In the genomic region with DNA sequence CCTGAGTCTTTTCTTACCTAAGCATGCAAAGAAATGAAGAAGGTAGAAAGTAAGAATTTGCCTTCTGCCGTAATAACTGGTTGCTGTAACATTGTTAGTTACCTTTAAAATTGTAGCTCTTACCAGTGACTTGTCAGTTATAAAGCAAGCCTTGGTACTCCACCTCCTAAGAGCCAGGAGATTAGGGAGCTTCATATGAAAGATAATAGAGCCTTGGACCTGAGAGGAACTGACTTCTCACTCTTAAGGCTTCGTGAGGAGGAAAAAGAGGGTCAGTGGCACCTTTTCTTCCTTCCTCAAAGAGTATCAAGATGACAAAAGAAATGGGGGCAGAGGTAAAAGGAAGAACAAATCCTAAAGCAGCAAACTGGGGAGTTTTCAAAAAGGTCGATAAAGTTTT, we compare ENCODE assay signal across 24 cellular contexts.
DNase-seq lines count a peak whose midpoint lies in the region; ATAC-seq and TF ChIP-seq lines count a peak whose summit lies in the region.
"Had no signal": no experiment of that assay in that cellular context is flagged by ENCODE, and none has a peak within 500 bp of the region (broad histone marks: within the 10 kb centered on the region; RNA-seq: fewer than 3 reads in every experiment).

No MANE protein-coding gene starts in this region.

- H3K4me2 ChIP-seq in BLaER1 treated with 17β-estradiol and CSF1 and Interleukin-3, amounts not matched to agents 10 nM and 100 nM = peak overlapping the region in 8 of 11 experiments; percentile 8 to 75 (median 20); a peak in 11 of 22 replicates
- H3K4me2 ChIP-seq in SU-DHL-6 (ENCODE audit: low read depth, low read length, poor library complexity, severe bottlenecking) (peak overlapping the region; percentile 92), mesenchymal stem cell (ENCODE audit: low read length, poor library complexity, severe bottlenecking) (no peak overlapping the region)
- H3K4me2 ChIP-seq: A549 had no signal

- DNase-seq in iPS-NIHi11 (ENCODE audit: low spot score) (peak; percentile 22), NCI-H2081 treated with DMSO at 0.1 percent for 48 hours (lab: John Stamatoyannopoulos, UW) (no peak), mesenchymal stem cell (no peak), LoVo (ENCODE audit: low spot score) (no peak)
- no peak for DNase-seq in activated CD4-positive, alpha-beta memory T cell treated with anti-CD3 and anti-CD28 coated beads for 36 hours
- DNase-seq: amniotic stem cell; dermis blood vessel endothelial cell; foreskin keratinocyte; hippocampal formation; IMR-90; left colon; mucosa of descending colon; NCI-H2029; NCI-H446 treated with DMSO at 0.1 percent for 48 hours; NK-92 treated with Interleukin-12 subunit alpha and Interleukin-12 subunit beta, amount 100 ng/mL, for 24 hours; SW 1271 had no signal

- WGBS in mesenchymal stem cell = 73% methylated on average over 1 of the region's 3 CpGs

- H3K4me3 Mint-ChIP-seq in activated CD4-positive, alpha-beta memory T cell treated with anti-CD3 and anti-CD28 coated beads for 36 hours = no peak overlapping the region

- H3K9ac ChIP-seq in BLaER1 treated with 17β-estradiol and CSF1 and Interleukin-3, amounts not matched to agents 10 nM and 100 nM = no peak overlapping the region
- H3K9ac ChIP-seq in SU-DHL-6 (ENCODE audit: low read length) = peak overlapping the region; percentile 59
- no peak overlapping the region for H3K9ac ChIP-seq in mesenchymal stem cell (ENCODE audit: low read length)

- no peaks in the 10 kb centered on the region for H4K20me1 ChIP-seq in BLaER1 treated with 17β-estradiol and CSF1 and Interleukin-3, amounts not matched to agents 10 nM and 100 nM
- H4K20me1 ChIP-seq in SU-DHL-6 (ENCODE audit: low read depth, low read length) = no peaks in the 10 kb centered on the region

- peak overlapping the region; percentile 8 for H2AFZ ChIP-seq in SU-DHL-6 (ENCODE audit: low read depth, low read length, severe bottlenecking)
- no peak overlapping the region for H2AFZ ChIP-seq in mesenchymal stem cell (ENCODE audit: low read depth, low read length)

- peak; percentile 0 for ATAC-seq in HG02678 (IDR thresholded peaks at IDR 0.05; ENCODE audit: unreplicated experiment)
- ATAC-seq: A549, foreskin keratinocyte, left colon had no signal

- no peak overlapping the region for H3K14ac ChIP-seq in mesenchymal stem cell (ENCODE audit: low read length in 2 of 2)

- peaks cover 7 to 20% (median 15%) of the 10 kb centered on the region in 11 experiments; a peak in 19 of 22 replicates for H3K9me3 ChIP-seq in BLaER1 treated with 17β-estradiol and CSF1 and Interleukin-3, amounts not matched to agents 10 nM and 100 nM (replicated peaks in 1 of 11)
- H3K9me3 ChIP-seq in SU-DHL-6 (ENCODE audit: insufficient read depth, low read length) = peaks cover under 1% of the 10 kb centered on the region; the same call in 1 of the 2 replicates
- H3K9me3 ChIP-seq in mesenchymal stem cell (ENCODE audit: control insufficient read depth, low read length) = no peaks in the 10 kb centered on the region
- H3K9me3 ChIP-seq: A549, mucosa of descending colon, suprapubic skin had no signal

- no peak overlapping the region for H2BK15ac ChIP-seq in mesenchymal stem cell (ENCODE audit: low read depth, poor library complexity, severe bottlenecking)

- no peak overlapping the region for H2BK12ac ChIP-seq in mesenchymal stem cell (ENCODE audit: low read length in 2 of 2)

- H3K27me3 Mint-ChIP-seq in activated CD4-positive, alpha-beta memory T cell treated with anti-CD3 and anti-CD28 coated beads for 36 hours = peaks cover 1% of the 10 kb centered on the region

- no peak overlapping the region for H3K18ac ChIP-seq in mesenchymal stem cell (ENCODE audit: low read depth in 1 of 2, low read length in 2 of 2)

- H3K4ac ChIP-seq in mesenchymal stem cell (ENCODE audit: low read depth in 1 of 2, low read length in 2 of 2) = no peak overlapping the region

- H3K27me3 ChIP-seq in BLaER1 treated with 17β-estradiol and CSF1 and Interleukin-3, amounts not matched to agents 10 nM and 100 nM = no peaks in the 10 kb centered on the region
- H3K27me3 ChIP-seq in SU-DHL-6 (ENCODE audit: low read length) = no peaks in the 10 kb centered on the region
- no peaks in the 10 kb centered on the region for H3K27me3 ChIP-seq in mesenchymal stem cell (ENCODE audit: control insufficient read depth in 1 of 2, insufficient read depth in 1 of 2, low read length in 2 of 2)
- H3K27me3 ChIP-seq: cardiac muscle cell, foreskin keratinocyte, suprapubic skin had no signal

- H3K9me2 ChIP-seq in SU-DHL-6 (replicated peaks; ENCODE audit: insufficient read depth, low read length) = no peaks in the 10 kb centered on the region

- no peak overlapping the region for H3K23ac ChIP-seq in mesenchymal stem cell (ENCODE audit: low read length in 2 of 2)

- peak overlapping the region in 3 of 11 experiments; percentile 12 to 87 (median 84); a peak in 2 of 22 replicates for H3K27ac ChIP-seq in BLaER1 treated with 17β-estradiol and CSF1 and Interleukin-3, amounts not matched to agents 10 nM and 100 nM
- H3K27ac ChIP-seq in SU-DHL-6 (ENCODE audit: low read depth, low read length) (peak overlapping the region; percentile 94), mesenchymal stem cell (ENCODE audit: low read length, poor library complexity, severe bottlenecking) (no peak overlapping the region)
- H3K27ac ChIP-seq: A549, C4-2B, cardiac muscle cell, epithelial cell of prostate, foreskin keratinocyte, suprapubic skin had no signal

- intact Hi-C loops in activated CD4-positive, alpha-beta memory T cell treated with anti-CD3 and anti-CD28 coated beads for 36 hours (cut with micrococcal nuclease) = no loop called here

- no peak overlapping the region for H3K4me3 ChIP-seq in BLaER1 treated with 17β-estradiol and CSF1 and Interleukin-3, amounts not matched to agents 10 nM and 100 nM
- H3K4me3 ChIP-seq in SU-DHL-6 (ENCODE audit: insufficient read depth, low read length, poor library complexity, severe bottlenecking) = peak overlapping the region; percentile 45
- no peak overlapping the region for H3K4me3 ChIP-seq in mesenchymal stem cell (ENCODE audit: insufficient read depth in 1 of 2, low read depth in 1 of 2, low read length in 2 of 2)
- H3K4me3 ChIP-seq: A549, cardiac muscle cell, mucosa of descending colon, suprapubic skin had no signal

- peaks cover 26% of the 10 kb centered on the region for H3F3A ChIP-seq in SU-DHL-6 (ENCODE audit: insufficient read depth)

- H3K79me1 ChIP-seq in mesenchymal stem cell (replicated peaks; ENCODE audit: low read length, poor library complexity, severe bottlenecking) = no peaks in the 10 kb centered on the region

- H3K4me1 Mint-ChIP-seq in activated CD4-positive, alpha-beta memory T cell treated with anti-CD3 and anti-CD28 coated beads for 36 hours (ENCODE audit: low read depth) = no peaks in the 10 kb centered on the region

- no peak overlapping the region for H4K91ac ChIP-seq in mesenchymal stem cell (ENCODE audit: low read length)

- no peaks in the 10 kb centered on the region for H3K36me3 ChIP-seq in BLaER1 treated with 17β-estradiol and CSF1 and Interleukin-3, amounts not matched to agents 10 nM and 100 nM
- H3K36me3 ChIP-seq in SU-DHL-6 (ENCODE audit: low read length) = peaks cover 40% of the 10 kb centered on the region
- no peaks in the 10 kb centered on the region for H3K36me3 ChIP-seq in mesenchymal stem cell (ENCODE audit: control insufficient read depth in 1 of 2, insufficient read depth in 2 of 2, low read depth in 1 of 2, low read length in 2 of 2)
- H3K36me3 ChIP-seq: cardiac muscle cell, suprapubic skin had no signal

- H2BK5ac ChIP-seq in mesenchymal stem cell (ENCODE audit: low read depth, low read length, poor library complexity, severe bottlenecking) = no peak overlapping the region

- no peak overlapping the region for H2BK120ac ChIP-seq in mesenchymal stem cell (ENCODE audit: low read depth, low read length)

- CTCF ChIA-PET in activated CD4-positive, alpha-beta memory T cell treated with anti-CD3 and anti-CD28 coated beads for 36 hours (lab: Charles Lee) = no interaction called here

- peaks cover 36 to 50% (median 45%) of the 10 kb centered on the region in 10 experiments for H3K4me1 ChIP-seq in BLaER1 treated with 17β-estradiol and CSF1 and Interleukin-3, amounts not matched to agents 10 nM and 100 nM
- no peaks in the 10 kb centered on the region for H3K4me1 ChIP-seq in mesenchymal stem cell (ENCODE audit: control insufficient read depth, insufficient read depth, low read depth, low read length)
- H3K4me1 ChIP-seq: A549, foreskin keratinocyte, suprapubic skin had no signal

- no peaks in the 10 kb centered on the region for H3K36me3 Mint-ChIP-seq in activated CD4-positive, alpha-beta memory T cell treated with anti-CD3 and anti-CD28 coated beads for 36 hours

- H3K79me2 ChIP-seq in SU-DHL-6 (ENCODE audit: insufficient read depth, low read length) = peaks cover 22% of the 10 kb centered on the region

- H3K27ac Mint-ChIP-seq in activated CD4-positive, alpha-beta memory T cell treated with anti-CD3 and anti-CD28 coated beads for 36 hours = no peak overlapping the region

- no peak for TF ChIP-seq CTCF in SU-DHL-6 (IDR thresholded peaks at IDR 0.05; ENCODE audit: insufficient read depth, low read length, poor library complexity, severe bottlenecking)

- H2AK5ac ChIP-seq in mesenchymal stem cell (ENCODE audit: low read length, severe bottlenecking) = no peak overlapping the region

- H4K8ac ChIP-seq in mesenchymal stem cell (ENCODE audit: low read length) = no peak overlapping the region

- H3K9me3 Mint-ChIP-seq in activated CD4-positive, alpha-beta memory T cell treated with anti-CD3 and anti-CD28 coated beads for 36 hours = no peaks in the 10 kb centered on the region

- POLR2A ChIA-PET in activated CD4-positive, alpha-beta memory T cell treated with anti-CD3 and anti-CD28 coated beads for 36 hours (lab: Charles Lee) = no interaction called here
